ENCODE assay signal across 24 cellular contexts in genomic region chr12:29743072-29743471, GRCh38. TPM values are rescaled to one million over a fixed set of nuclear protein-coding genes. Genes with fewer than 3 reads are reported as not detected.
A peak's percentile ranks its signal among the peaks of the same experiment; 100 is the strongest.
DNase-seq lines count a peak whose midpoint lies in the region; ATAC-seq and TF ChIP-seq lines count a peak whose summit lies in the region.
"Had no signal": no experiment of that assay in that cellular context is flagged by ENCODE, and none has a peak within 500 bp of the region (broad histone marks: within the 10 kb centered on the region; RNA-seq: fewer than 3 reads in every experiment).

No MANE protein-coding gene starts in this region.

- peak overlapping the region; percentile 80 for H2BK5ac ChIP-seq in IMR-90 (ENCODE audit: low read depth, low read length, poor library complexity, severe bottlenecking)

- BruUV-seq in IMR-90 (replicated peaks; lab: Mats Ljungman, UMichigan): TSS peak; percentile 1

- H3K36me3 ChIP-seq in IMR-90 (ENCODE audit: control insufficient read depth, insufficient read depth, low read length): peaks cover 2% of the 10 kb centered on the region
- no peaks in the 10 kb centered on the region for H3K36me3 ChIP-seq in tibial nerve
- H3K36me3 ChIP-seq: colonic mucosa had no signal

- TF ChIP-seq CTCF in IMR-90 (conservative IDR thresholded peaks at IDR 0.05; ENCODE audit: low read depth, low read length): no peak
- no peak for TF ChIP-seq CTCF in epithelial cell of esophagus (IDR thresholded peaks at IDR 0.05; ENCODE audit: insufficient read depth, low read depth, low read length, missing control alignments)
- TF ChIP-seq CTCF in osteocyte (IDR thresholded peaks at IDR 0.05): no peak
- no peak for TF ChIP-seq CTCF in tibial nerve (IDR thresholded peaks at IDR 0.05)

- H3K27me3 ChIP-seq in IMR-90 (ENCODE audit: control insufficient read depth, insufficient read depth, low read length): no peaks in the 10 kb centered on the region
- H3K27me3 ChIP-seq in tibial nerve: no peaks in the 10 kb centered on the region
- H3K27me3 ChIP-seq: colonic mucosa had no signal

- peak overlapping the region; percentile 96 for H3K18ac ChIP-seq in IMR-90 (ENCODE audit: low read depth, low read length)

- H3K9me3 Mint-ChIP-seq in osteocyte (ENCODE audit: unreplicated experiment): no peaks in the 10 kb centered on the region
- H3K9me3 Mint-ChIP-seq: activated CD4-positive, alpha-beta memory T cell treated with anti-CD3 and anti-CD28 coated beads for 36 hours; H9; stimulated activated memory B cell treated with anti-CD40 and anti-IgM and Interleukin-4, amounts not matched to agents 10 μg/mL and 1 μg/mL and 100 μg/mL, for 72 hours; T-cell had no signal

- H3K36me3 Mint-ChIP-seq in osteocyte (ENCODE audit: unreplicated experiment): peaks cover 15% of the 10 kb centered on the region
- H3K36me3 Mint-ChIP-seq: activated CD4-positive, alpha-beta memory T cell treated with anti-CD3 and anti-CD28 coated beads for 36 hours; stimulated activated memory B cell treated with anti-CD40 and anti-IgM and Interleukin-4, amounts not matched to agents 10 μg/mL and 1 μg/mL and 100 μg/mL, for 72 hours; T-cell had no signal

- no peak for ATAC-seq in IMR-90 (ENCODE audit: low read depth)
- ATAC-seq: activated CD4-positive, CD25-positive, alpha-beta regulatory T cell treated with anti-CD3 and anti-CD28 coated beads, Interleukin-2, amount 50 U/mL, for 24 hours; esophagus mucosa; stimulated activated memory B cell treated with anti-CD40 and anti-IgM and Interleukin-4, amounts not matched to agents 10 μg/mL and 1 μg/mL and 100 μg/mL, for 72 hours; T-cell had no signal

- peaks cover 67% of the 10 kb centered on the region for H3K4me1 Mint-ChIP-seq in osteocyte (ENCODE audit: unreplicated experiment)
- H3K4me1 Mint-ChIP-seq: stimulated activated memory B cell treated with anti-CD40 and anti-IgM and Interleukin-4, amounts not matched to agents 10 μg/mL and 1 μg/mL and 100 μg/mL, for 72 hours; T-cell had no signal

- TF ChIP-seq POLR2A in IMR-90 (IDR thresholded peaks at IDR 0.05; ENCODE audit: low read depth, low read length) (no peak), tibial nerve (IDR thresholded peaks at IDR 0.05) (no peak)

- H3K23ac ChIP-seq in IMR-90 (ENCODE audit: low read depth, low read length): peak overlapping the region; percentile 39

- H3K27ac ChIP-seq in IMR-90 (ENCODE audit: insufficient read depth, low read length) (peak overlapping the region; percentile 80; the same call in 1 of the 2 replicates), tibial nerve (peak overlapping the region in 2 of 4 donors; percentile 13 to 84)
- H3K27ac ChIP-seq: C4-2B, colonic mucosa, PC-9 had no signal

- H4K20me1 ChIP-seq in IMR-90 (ENCODE audit: insufficient read depth, low read length): peaks cover 3% of the 10 kb centered on the region; the same call in 1 of the 2 replicates

- H3K4ac ChIP-seq in IMR-90 (ENCODE audit: low read depth, low read length): peak overlapping the region; percentile 84

- no peaks in the 10 kb centered on the region for H3K27me3 Mint-ChIP-seq in osteocyte (ENCODE audit: unreplicated experiment)
- H3K27me3 Mint-ChIP-seq: stimulated activated memory B cell treated with anti-CD40 and anti-IgM and Interleukin-4, amounts not matched to agents 10 μg/mL and 1 μg/mL and 100 μg/mL, for 72 hours; T-cell had no signal

- H4K8ac ChIP-seq in IMR-90 (ENCODE audit: low read depth in 2 of 2, low read length in 2 of 2): peak overlapping the region in 1 of 2 experiments; percentile 73; a peak in 2 of 4 replicates

- dilution Hi-C loops in IMR-90 (cut with HindIII; ENCODE audit: low sequenced_read_pairs, unreplicated experiment): no loop called here

- no peak overlapping the region for H3K4me3 ChIP-seq in IMR-90 (ENCODE audit: insufficient read depth, low read depth, low read length)
- no peak overlapping the region for H3K4me3 ChIP-seq in epithelial cell of esophagus (ENCODE audit: low read length)
- H3K4me3 ChIP-seq in tibial nerve: no peak overlapping the region
- H3K4me3 ChIP-seq: colonic mucosa, lung, PC-9 had no signal

- H2AK5ac ChIP-seq in IMR-90 (ENCODE audit: low read depth, low read length): peak overlapping the region; percentile 81; the same call in 1 of the 2 replicates

- H2AFZ ChIP-seq in IMR-90 (replicated peaks; ENCODE audit: low read length, poor library complexity): no peak overlapping the region
- H2AFZ ChIP-seq: PC-9 had no signal

- peaks cover 0 to 24% of the 10 kb centered on the region in 2 experiments; a peak in 2 of 4 replicates for H3K79me1 ChIP-seq in IMR-90 (ENCODE audit: low read depth in 1 of 2, low read length in 2 of 2)

- no peak overlapping the region for H3K4me2 ChIP-seq in IMR-90 (ENCODE audit: low read depth, low read length)
- H3K4me2 ChIP-seq: PC-9 had no signal

- H3K4me1 ChIP-seq in IMR-90 (ENCODE audit: control insufficient read depth, insufficient read depth, low read length): peaks cover 17% of the 10 kb centered on the region
- H3K4me1 ChIP-seq in tibial nerve: peaks cover 0 to 42% (median 2%) of the 10 kb centered on the region in 4 donors
- H3K4me1 ChIP-seq: colonic mucosa had no signal

- H3K14ac ChIP-seq in IMR-90 (replicated peaks; ENCODE audit: low read depth, low read length): peak overlapping the region; percentile 53; the same call in 1 of the 2 replicates

- peak; percentile 61 for DNase-seq in DMS 273 (lab: John Stamatoyannopoulos, UW; ENCODE audit: unreplicated experiment)
- DNase-seq in IMR-90: no peak
- peak; percentile 22 for DNase-seq in epithelial cell of esophagus (ENCODE audit: low read depth)
- DNase-seq in osteocyte (ENCODE audit: extremely low spot score, unreplicated experiment): no peak
- DNase-seq in tibial nerve (ENCODE audit: low spot score in 2 of 2): no peak
- DNase-seq in NCI-H748 treated with DMSO at 0.1 percent for 48 hours (lab: John Stamatoyannopoulos, UW): no peak
- DNase-seq in NCI-H128 (lab: John Stamatoyannopoulos, UW; ENCODE audit: unreplicated experiment): no peak
- DNase-seq in HEK293T (ENCODE audit: extremely low spot score): no peak
- DNase-seq: activated CD4-positive, alpha-beta memory T cell treated with anti-CD3 and anti-CD28 coated beads for 36 hours; activated effector memory CD4-positive, alpha-beta T cell treated with anti-CD3 and anti-CD28 coated beads, Interleukin-2, amount 50 U/mL, for 16 hours; colonic mucosa; effector memory CD4-positive, alpha-beta T cell; kidney; NCI-H1092 treated with DMSO at 0.1 percent for 48 hours; NCI-H2081; PC-9; stimulated activated CD4-positive, alpha-beta T cell treated with anti-CD3 and anti-CD28 coated beads, Interleukin-4, amount 100 ng/mL, for 1 hour; T-cell had no signal

- in situ Hi-C loops in IMR-90 (cut with MboI; ENCODE audit: low sequenced_read_pairs): no loop called here

- H3K4me3 Mint-ChIP-seq in osteocyte (ENCODE audit: unreplicated experiment): no peak overlapping the region
- H3K4me3 Mint-ChIP-seq: activated CD4-positive, alpha-beta memory T cell treated with anti-CD3 and anti-CD28 coated beads for 36 hours; H9; stimulated activated memory B cell treated with anti-CD40 and anti-IgM and Interleukin-4, amounts not matched to agents 10 μg/mL and 1 μg/mL and 100 μg/mL, for 72 hours; T-cell had no signal

- H3K9me1 ChIP-seq in IMR-90 (ENCODE audit: insufficient read depth, low read length): peaks cover 6% of the 10 kb centered on the region; the same call in 1 of the 2 replicates

- no peak for TF ChIP-seq EP300 in tibial nerve (IDR thresholded peaks at IDR 0.05)

- peak overlapping the region; percentile 86 for H2BK20ac ChIP-seq in IMR-90 (ENCODE audit: low read depth, low read length)

- peak overlapping the region; percentile 98; the same call in 2 of the 3 replicates for H2BK15ac ChIP-seq in IMR-90 (ENCODE audit: low read depth, low read length)

- POLR2A ChIA-PET in IMR-90 (lab: Charles Lee; ENCODE audit: unreplicated experiment): no interaction called here
- POLR2A ChIA-PET in HEK293T (lab: Yijun Ruan, JAX): no interaction called here

- H2AK9ac ChIP-seq in IMR-90 (replicated peaks; ENCODE audit: low read depth, low read length, poor library complexity): no peak overlapping the region

- H3K9ac ChIP-seq in IMR-90 (ENCODE audit: low read depth, low read length): no peak overlapping the region

- WGBS in IMR-90 (ENCODE audit: extremely low coverage in 2 of 2, insufficient read length in 1 of 2), 2 experiments: no CpG with 5 or more reads among the region's 4 CpGs
- WGBS in tibial nerve, 2 donors: 94 to 95% methylated on average over 4 of the region's 4 CpGs

- TF ChIP-seq RAD21 in IMR-90 (IDR thresholded peaks at IDR 0.05; ENCODE audit: low read length): no peak

- intact Hi-C loops in IMR-90 (cut with micrococcal nuclease): no loop called here

- peak overlapping the region; percentile 89 for H3K27ac Mint-ChIP-seq in osteocyte (ENCODE audit: unreplicated experiment)
- H3K27ac Mint-ChIP-seq: activated CD4-positive, alpha-beta memory T cell treated with anti-CD3 and anti-CD28 coated beads for 36 hours; H9; stimulated activated memory B cell treated with anti-CD40 and anti-IgM and Interleukin-4, amounts not matched to agents 10 μg/mL and 1 μg/mL and 100 μg/mL, for 72 hours; T-cell had no signal

- H3K56ac ChIP-seq in IMR-90 (ENCODE audit: extremely low read depth, insufficient read depth, low read length): no peak overlapping the region

- CTCF ChIA-PET in IMR-90 (lab: Yijun Ruan, JAX) (interaction anchor here (1.4 kb wide), 1 partner anchor 8 kb away, joined by 4 read pairs; no protein-coding TSS in a partner anchor), HEK293T (lab: Yijun Ruan, JAX) (no interaction called here)

- H3K9me3 ChIP-seq in IMR-90 (ENCODE audit: control insufficient read depth, insufficient read depth, low read length) (no peaks in the 10 kb centered on the region), tibial nerve (no peaks in the 10 kb centered on the region)
- H3K9me3 ChIP-seq: colonic mucosa had no signal

- peak overlapping the region; percentile 87 for H2BK120ac ChIP-seq in IMR-90 (ENCODE audit: low read depth, low read length)

- peak overlapping the region; percentile 78 for H4K91ac ChIP-seq in IMR-90 (ENCODE audit: insufficient read depth, low read depth, low read length)

- H4K5ac ChIP-seq in IMR-90 (ENCODE audit: low read depth, low read length): peak overlapping the region; percentile 87

TF ChIP-seq in IMR-90, 13 proteins besides CTCF, POLR2A, EP300 and RAD21:
- TF ChIP-seq RFX5 (IDR thresholded peaks at IDR 0.05; ENCODE audit: low read depth, low read length): no peak
- TF ChIP-seq CEBPB (IDR thresholded peaks at IDR 0.05; ENCODE audit: low read depth, low read length): peak; percentile 61
TF ChIP-seq in IMR-90: peak in this region for 1.

TF ChIP-seq in HEK293T, 16 proteins besides CTCF, POLR2A, EP300 and RAD21 (continues in another document):
- TF ChIP-seq FOXA1 (IDR thresholded peaks at IDR 0.05) (no peak), ZNF384 (IDR thresholded peaks at IDR 0.05) (no peak), LEF1 (IDR thresholded peaks at IDR 0.05; ENCODE audit: borderline replicate concordance) (no peak), HDGF (IDR thresholded peaks at IDR 0.05; ENCODE audit: borderline replicate concordance) (no peak), L3MBTL2 (conservative IDR thresholded peaks at IDR 0.05) (no peak)

RNA-seq across cellular contexts. Expression of gene TMTC1, which starts 40.7 kb away (rescaled TPM):
- total RNA-seq in IMR-90 (2012; rRNA removed): 31.9 and 36.4 TPM in 2 replicates
- polyA plus RNA-seq in IMR-90 (2012; rRNA removed): 10.6 and 12.5 TPM in 2 replicates
- 6.4 and 7.7 TPM in 2 replicates for polyA plus RNA-seq in IMR-90 (2012; cell fraction: cytosol; rRNA removed)
- polyA plus RNA-seq in IMR-90 (2012; cell fraction: nucleus; rRNA removed; ENCODE audit: low replicate concordance): 4.2 and 12.2 TPM in 2 replicates
- total RNA-seq in osteocyte: 35.3 and 37.5 TPM in 2 replicates
- 100 to 1,000 TPM; 111 to 207 (median 144) TPM for total RNA-seq in tibial nerve

Comparison
In these comparisons a context has a peak if more than half of its experiments do, and no peak if none do; other contexts are left out.
1. DNase-seq: peak in DMS 273 (single experiment) and epithelial cell of esophagus (single experiment); none in IMR-90 (single experiment), osteocyte (single experiment), tibial nerve (0 of 2), NCI-H748 treated with DMSO at 0.1 percent for 48 hours (single experiment), NCI-H128 (single experiment) and HEK293T (single experiment).